ENCODE assay signal across 1 cellular context in the genomic region with DNA sequence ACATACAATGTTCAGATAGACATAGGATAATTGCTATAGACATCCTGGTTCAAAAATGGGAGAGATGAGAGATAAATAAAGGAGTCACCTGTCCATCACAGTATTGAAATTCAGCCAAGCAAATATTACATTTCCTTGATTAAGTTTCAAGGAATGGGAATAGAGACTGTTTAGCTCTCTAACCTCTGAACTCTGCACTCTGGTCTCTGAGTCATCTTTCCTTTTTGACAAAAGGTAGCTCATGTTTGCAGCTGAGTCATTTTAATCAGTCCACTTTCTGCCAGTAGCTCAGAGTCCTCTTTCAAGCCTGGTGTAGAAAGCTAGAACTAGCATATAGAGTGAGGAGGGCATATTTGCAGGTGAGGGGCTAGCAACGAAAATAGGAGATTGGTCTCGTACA.
TF ChIP-seq lines count a peak whose summit lies in the region.

No MANE protein-coding gene starts in this region.

TF ChIP-seq in H1, 55 proteins besides CTCF, POLR2A, EP300 and RAD21:
- TF ChIP-seq POLR2AphosphoS5 (IDR thresholded peaks at IDR 0.05; ENCODE audit: low read depth, low read length), result no peak
- TF ChIP-seq SIN3A (conservative IDR thresholded peaks at IDR 0.05 in 1 of 2, IDR thresholded peaks at IDR 0.05 in 1 of 2; ENCODE audit: low read depth in 1 of 2, low read length in 2 of 2), result no peak
- TF ChIP-seq, protein P1, sequence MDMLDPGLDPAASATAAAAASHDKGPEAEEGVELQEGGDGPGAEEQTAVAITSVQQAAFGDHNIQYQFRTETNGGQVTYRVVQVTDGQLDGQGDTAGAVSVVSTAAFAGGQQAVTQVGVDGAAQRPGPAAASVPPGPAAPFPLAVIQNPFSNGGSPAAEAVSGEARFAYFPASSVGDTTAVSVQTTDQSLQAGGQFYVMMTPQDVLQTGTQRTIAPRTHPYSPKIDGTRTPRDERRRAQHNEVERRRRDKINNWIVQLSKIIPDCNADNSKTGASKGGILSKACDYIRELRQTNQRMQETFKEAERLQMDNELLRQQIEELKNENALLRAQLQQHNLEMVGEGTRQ (IDR thresholded peaks at IDR 0.05; ENCODE audit: low read length), result no peak
- no peak for TF ChIP-seq EGR1 (IDR thresholded peaks at IDR 0.05; ENCODE audit: borderline replicate concordance, low read depth, low read length)
- TF ChIP-seq, protein P2, sequence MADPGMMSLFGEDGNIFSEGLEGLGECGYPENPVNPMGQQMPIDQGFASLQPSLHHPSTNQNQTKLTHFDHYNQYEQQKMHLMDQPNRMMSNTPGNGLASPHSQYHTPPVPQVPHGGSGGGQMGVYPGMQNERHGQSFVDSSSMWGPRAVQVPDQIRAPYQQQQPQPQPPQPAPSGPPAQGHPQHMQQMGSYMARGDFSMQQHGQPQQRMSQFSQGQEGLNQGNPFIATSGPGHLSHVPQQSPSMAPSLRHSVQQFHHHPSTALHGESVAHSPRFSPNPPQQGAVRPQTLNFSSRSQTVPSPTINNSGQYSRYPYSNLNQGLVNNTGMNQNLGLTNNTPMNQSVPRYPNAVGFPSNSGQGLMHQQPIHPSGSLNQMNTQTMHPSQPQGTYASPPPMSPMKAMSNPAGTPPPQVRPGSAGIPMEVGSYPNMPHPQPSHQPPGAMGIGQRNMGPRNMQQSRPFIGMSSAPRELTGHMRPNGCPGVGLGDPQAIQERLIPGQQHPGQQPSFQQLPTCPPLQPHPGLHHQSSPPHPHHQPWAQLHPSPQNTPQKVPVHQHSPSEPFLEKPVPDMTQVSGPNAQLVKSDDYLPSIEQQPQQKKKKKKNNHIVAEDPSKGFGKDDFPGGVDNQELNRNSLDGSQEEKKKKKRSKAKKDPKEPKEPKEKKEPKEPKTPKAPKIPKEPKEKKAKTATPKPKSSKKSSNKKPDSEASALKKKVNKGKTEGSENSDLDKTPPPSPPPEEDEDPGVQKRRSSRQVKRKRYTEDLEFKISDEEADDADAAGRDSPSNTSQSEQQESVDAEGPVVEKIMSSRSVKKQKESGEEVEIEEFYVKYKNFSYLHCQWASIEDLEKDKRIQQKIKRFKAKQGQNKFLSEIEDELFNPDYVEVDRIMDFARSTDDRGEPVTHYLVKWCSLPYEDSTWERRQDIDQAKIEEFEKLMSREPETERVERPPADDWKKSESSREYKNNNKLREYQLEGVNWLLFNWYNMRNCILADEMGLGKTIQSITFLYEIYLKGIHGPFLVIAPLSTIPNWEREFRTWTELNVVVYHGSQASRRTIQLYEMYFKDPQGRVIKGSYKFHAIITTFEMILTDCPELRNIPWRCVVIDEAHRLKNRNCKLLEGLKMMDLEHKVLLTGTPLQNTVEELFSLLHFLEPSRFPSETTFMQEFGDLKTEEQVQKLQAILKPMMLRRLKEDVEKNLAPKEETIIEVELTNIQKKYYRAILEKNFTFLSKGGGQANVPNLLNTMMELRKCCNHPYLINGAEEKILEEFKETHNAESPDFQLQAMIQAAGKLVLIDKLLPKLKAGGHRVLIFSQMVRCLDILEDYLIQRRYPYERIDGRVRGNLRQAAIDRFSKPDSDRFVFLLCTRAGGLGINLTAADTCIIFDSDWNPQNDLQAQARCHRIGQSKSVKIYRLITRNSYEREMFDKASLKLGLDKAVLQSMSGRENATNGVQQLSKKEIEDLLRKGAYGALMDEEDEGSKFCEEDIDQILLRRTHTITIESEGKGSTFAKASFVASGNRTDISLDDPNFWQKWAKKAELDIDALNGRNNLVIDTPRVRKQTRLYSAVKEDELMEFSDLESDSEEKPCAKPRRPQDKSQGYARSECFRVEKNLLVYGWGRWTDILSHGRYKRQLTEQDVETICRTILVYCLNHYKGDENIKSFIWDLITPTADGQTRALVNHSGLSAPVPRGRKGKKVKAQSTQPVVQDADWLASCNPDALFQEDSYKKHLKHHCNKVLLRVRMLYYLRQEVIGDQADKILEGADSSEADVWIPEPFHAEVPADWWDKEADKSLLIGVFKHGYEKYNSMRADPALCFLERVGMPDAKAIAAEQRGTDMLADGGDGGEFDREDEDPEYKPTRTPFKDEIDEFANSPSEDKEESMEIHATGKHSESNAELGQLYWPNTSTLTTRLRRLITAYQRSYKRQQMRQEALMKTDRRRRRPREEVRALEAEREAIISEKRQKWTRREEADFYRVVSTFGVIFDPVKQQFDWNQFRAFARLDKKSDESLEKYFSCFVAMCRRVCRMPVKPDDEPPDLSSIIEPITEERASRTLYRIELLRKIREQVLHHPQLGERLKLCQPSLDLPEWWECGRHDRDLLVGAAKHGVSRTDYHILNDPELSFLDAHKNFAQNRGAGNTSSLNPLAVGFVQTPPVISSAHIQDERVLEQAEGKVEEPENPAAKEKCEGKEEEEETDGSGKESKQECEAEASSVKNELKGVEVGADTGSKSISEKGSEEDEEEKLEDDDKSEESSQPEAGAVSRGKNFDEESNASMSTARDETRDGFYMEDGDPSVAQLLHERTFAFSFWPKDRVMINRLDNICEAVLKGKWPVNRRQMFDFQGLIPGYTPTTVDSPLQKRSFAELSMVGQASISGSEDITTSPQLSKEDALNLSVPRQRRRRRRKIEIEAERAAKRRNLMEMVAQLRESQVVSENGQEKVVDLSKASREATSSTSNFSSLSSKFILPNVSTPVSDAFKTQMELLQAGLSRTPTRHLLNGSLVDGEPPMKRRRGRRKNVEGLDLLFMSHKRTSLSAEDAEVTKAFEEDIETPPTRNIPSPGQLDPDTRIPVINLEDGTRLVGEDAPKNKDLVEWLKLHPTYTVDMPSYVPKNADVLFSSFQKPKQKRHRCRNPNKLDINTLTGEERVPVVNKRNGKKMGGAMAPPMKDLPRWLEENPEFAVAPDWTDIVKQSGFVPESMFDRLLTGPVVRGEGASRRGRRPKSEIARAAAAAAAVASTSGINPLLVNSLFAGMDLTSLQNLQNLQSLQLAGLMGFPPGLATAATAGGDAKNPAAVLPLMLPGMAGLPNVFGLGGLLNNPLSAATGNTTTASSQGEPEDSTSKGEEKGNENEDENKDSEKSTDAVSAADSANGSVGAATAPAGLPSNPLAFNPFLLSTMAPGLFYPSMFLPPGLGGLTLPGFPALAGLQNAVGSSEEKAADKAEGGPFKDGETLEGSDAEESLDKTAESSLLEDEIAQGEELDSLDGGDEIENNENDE (IDR thresholded peaks at IDR 0.05; ENCODE audit: insufficient replicate concordance, low read length), result no peak
- TF ChIP-seq HDAC2 (IDR thresholded peaks at IDR 0.05; ENCODE audit: borderline replicate concordance in 1 of 2, low read depth in 2 of 2, low read length in 2 of 2), result no peak
- TF ChIP-seq BACH1 (IDR thresholded peaks at IDR 0.05; ENCODE audit: low read length), result no peak
- TF ChIP-seq ZNF274 (IDR thresholded peaks at IDR 0.05; ENCODE audit: borderline replicate concordance, extremely low read depth, low read length), result no peak
- TF ChIP-seq CHD2 (IDR thresholded peaks at IDR 0.05; ENCODE audit: low read length), result no peak
- no peak for TF ChIP-seq GABPA (IDR thresholded peaks at IDR 0.05; ENCODE audit: borderline replicate concordance, insufficient read depth, low read length)
- TF ChIP-seq POU5F1 (IDR thresholded peaks at IDR 0.05; ENCODE audit: low read depth, low read length), result no peak
- TF ChIP-seq, protein P3, sequence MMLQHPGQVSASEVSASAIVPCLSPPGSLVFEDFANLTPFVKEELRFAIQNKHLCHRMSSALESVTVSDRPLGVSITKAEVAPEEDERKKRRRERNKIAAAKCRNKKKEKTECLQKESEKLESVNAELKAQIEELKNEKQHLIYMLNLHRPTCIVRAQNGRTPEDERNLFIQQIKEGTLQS (IDR thresholded peaks at IDR 0.05; ENCODE audit: insufficient read depth, low read depth, low read length), result no peak
- no peak for TF ChIP-seq SP4 (IDR thresholded peaks at IDR 0.05; ENCODE audit: low read length)
- TF ChIP-seq TCF12 (IDR thresholded peaks at IDR 0.05; ENCODE audit: low read depth, low read length), result no peak
- TF ChIP-seq RFX5 (IDR thresholded peaks at IDR 0.05; ENCODE audit: borderline replicate concordance, low read depth, low read length), result no peak
- no peak for TF ChIP-seq SUZ12 (IDR thresholded peaks at IDR 0.05; ENCODE audit: low read length)
- TF ChIP-seq SP1 (IDR thresholded peaks at IDR 0.05; ENCODE audit: low read depth, low read length), result no peak
- TF ChIP-seq SIRT6 (IDR thresholded peaks at IDR 0.05; ENCODE audit: low read length), result no peak
TF ChIP-seq in H1: peak in this region for 0.
